14 cellular contexts compared by ENCODE assay signal in genomic region chr10:98403812-98404504, GRCh38. TPM values are rescaled to one million over a fixed set of nuclear protein-coding genes. Genes with fewer than 3 reads are reported as not detected.
DNase-seq lines count a peak whose midpoint lies in the region; ATAC-seq and TF ChIP-seq lines count a peak whose summit lies in the region.
"Had no signal": no experiment of that assay in that cellular context is flagged by ENCODE, and none has a peak within 500 bp of the region (broad histone marks: within the 10 kb centered on the region; RNA-seq: fewer than 3 reads in every experiment).

No MANE protein-coding gene starts in this region.

- no peak for TF ChIP-seq CTCF in fibroblast of lung (conservative IDR thresholded peaks at IDR 0.05 in 1 of 2, IDR thresholded peaks at IDR 0.05 in 1 of 2; ENCODE audit: low read depth in 1 of 2, low read length in 2 of 2)
- no peak for TF ChIP-seq CTCF in tibial nerve (IDR thresholded peaks at IDR 0.05)

- DNase-seq in activated CD4-positive, alpha-beta T cell treated with anti-CD3 and anti-CD28 coated beads for 36 hours: no peak
- DNase-seq in activated CD4-positive, alpha-beta T cell treated with anti-CD3 and anti-CD28 coated beads, Interleukin-2, amount 50 U/mL, for 4 hours: no peak
- DNase-seq in RPMI7951 (ENCODE audit: low read depth) (peak; percentile 43), fibroblast of lung (ENCODE audit: low read depth in 2 of 2) (peak; percentile 47 to 87), tibial nerve (ENCODE audit: low spot score in 2 of 2) (no peak), 8988T (no peak)
- DNase-seq: activated CD4-positive, CD25-positive, alpha-beta regulatory T cell; GF-D8; NCI-H2029; Peyer's patch had no signal

- H3K4me3 ChIP-seq in fibroblast of lung (replicated peaks in 1 of 4; ENCODE audit: control extremely low read depth in 1 of 4, insufficient read depth in 1 of 4, low read depth in 3 of 4, low read length in 4 of 4): peak overlapping the region in 1 of 4 experiments; percentile 23
- H3K4me3 ChIP-seq in tibial nerve: no peak overlapping the region
- H3K4me3 ChIP-seq: Peyer's patch had no signal

- H3K36me3 ChIP-seq in fibroblast of lung (ENCODE audit: control insufficient read depth, insufficient read depth, low read length) (peaks cover 5% of the 10 kb centered on the region), tibial nerve (peaks cover 0 to 42% (median 0%) of the 10 kb centered on the region in 3 donors)
- H3K36me3 ChIP-seq: neutrophil, Peyer's patch had no signal

- H3K4me1 ChIP-seq in fibroblast of lung (ENCODE audit: control insufficient read depth, extremely low read depth, insufficient read depth, low read length) (peaks cover 24% of the 10 kb centered on the region), tibial nerve (peaks cover 0 to 22% (median 2%) of the 10 kb centered on the region in 4 donors)
- H3K4me1 ChIP-seq: Peyer's patch had no signal

- H3K4me1 Mint-ChIP-seq in activated CD4-positive, alpha-beta T cell treated with anti-CD3 and anti-CD28 coated beads for 36 hours: peaks cover 17% of the 10 kb centered on the region

- H2AFZ ChIP-seq in fibroblast of lung (ENCODE audit: low read length): no peak overlapping the region

- TF ChIP-seq POLR2A in tibial nerve (IDR thresholded peaks at IDR 0.05): no peak

- H3K36me3 Mint-ChIP-seq in activated CD4-positive, alpha-beta T cell treated with anti-CD3 and anti-CD28 coated beads for 36 hours (ENCODE audit: low read depth): peaks cover 6% of the 10 kb centered on the region

- no peak overlapping the region for H3K4me3 Mint-ChIP-seq in activated CD4-positive, alpha-beta T cell treated with anti-CD3 and anti-CD28 coated beads for 36 hours
- H3K4me3 Mint-ChIP-seq: activated naive CD8-positive, alpha-beta T cell had no signal

- no peak overlapping the region for H3K9ac ChIP-seq in fibroblast of lung (ENCODE audit: insufficient read depth, low read length)

- peak overlapping the region; percentile 80 for H3K27ac ChIP-seq in fibroblast of lung (ENCODE audit: insufficient read depth, low read length)
- H3K27ac ChIP-seq in tibial nerve: peak overlapping the region in 3 of 4 donors; percentile 19 to 66 (median 58)
- H3K27ac ChIP-seq: neutrophil had no signal

- WGBS in tibial nerve, 2 donors: 65 to 74% methylated on average over 7 of the region's 7 CpGs

- H3K27ac Mint-ChIP-seq in activated CD4-positive, alpha-beta T cell treated with anti-CD3 and anti-CD28 coated beads for 36 hours: peak overlapping the region; percentile 76
- H3K27ac Mint-ChIP-seq: activated naive CD8-positive, alpha-beta T cell had no signal

- no peaks in the 10 kb centered on the region for H4K20me1 ChIP-seq in fibroblast of lung (ENCODE audit: control insufficient read depth, extremely low read depth, insufficient read depth, low read length)

- CTCF ChIA-PET in activated CD4-positive, alpha-beta T cell treated with anti-CD3 and anti-CD28 coated beads for 36 hours (lab: Charles Lee): interaction anchor here (0.6 to 1.9 kb wide), 3 partner anchors 22 to 38 kb away, joined by 3 to 8 read pairs (median 4); no protein-coding TSS in a partner anchor

- POLR2A ChIA-PET in activated CD4-positive, alpha-beta T cell treated with anti-CD3 and anti-CD28 coated beads for 36 hours (lab: Charles Lee): interaction anchor here (0.6 kb wide), 1 partner anchor 609 kb away, joined by 5 read pairs; no protein-coding TSS in a partner anchor

- no peaks in the 10 kb centered on the region for H3K79me2 ChIP-seq in fibroblast of lung (ENCODE audit: control insufficient read depth, insufficient read depth, low read length)

- TF ChIP-seq EP300 in tibial nerve (IDR thresholded peaks at IDR 0.05): no peak

- no peaks in the 10 kb centered on the region for H3K9me3 ChIP-seq in fibroblast of lung (ENCODE audit: control insufficient read depth, insufficient read depth, low read depth, low read length)
- H3K9me3 ChIP-seq in tibial nerve: no peaks in the 10 kb centered on the region
- H3K9me3 ChIP-seq: neutrophil, Peyer's patch had no signal

- intact Hi-C loops in activated CD4-positive, alpha-beta T cell treated with anti-CD3 and anti-CD28 coated beads for 36 hours (cut with DNase I, micrococcal nuclease): loop anchor here in 1 of 2 experiments (2.0 kb wide), 1 partner anchor 43 kb away; the partner anchor contains the start of gene HPS1

- H3K4me2 ChIP-seq in fibroblast of lung (ENCODE audit: extremely low read depth, insufficient read depth, low read length): peak overlapping the region; percentile 66

- H3K27me3 ChIP-seq in fibroblast of lung (ENCODE audit: control insufficient read depth, insufficient read depth, low read length) (no peaks in the 10 kb centered on the region), tibial nerve (no peaks in the 10 kb centered on the region)
- H3K27me3 ChIP-seq: neutrophil, Peyer's patch had no signal

- no peaks in the 10 kb centered on the region for H3K27me3 Mint-ChIP-seq in activated CD4-positive, alpha-beta T cell treated with anti-CD3 and anti-CD28 coated beads for 36 hours
- H3K27me3 Mint-ChIP-seq: activated naive CD8-positive, alpha-beta T cell had no signal

- ATAC-seq in activated CD4-positive, alpha-beta T cell treated with anti-CD3 and anti-CD28 coated beads for 36 hours: peak; percentile 30
- ATAC-seq in HG02571 (IDR thresholded peaks at IDR 0.05; ENCODE audit: unreplicated experiment) (no peak), GM19452 (IDR thresholded peaks at IDR 0.05; ENCODE audit: unreplicated experiment) (no peak)

- H3K9me3 Mint-ChIP-seq in activated CD4-positive, alpha-beta T cell treated with anti-CD3 and anti-CD28 coated beads for 36 hours (ENCODE audit: low read depth): no peaks in the 10 kb centered on the region

RNA-seq across cellular contexts. Expression of gene PYROXD2, which starts 11.0 kb away (rescaled TPM):
- 1 to 10 TPM; 4.1 to 4.4 TPM for total RNA-seq in activated CD4-positive, alpha-beta T cell treated with anti-CD3 and anti-CD28 coated beads for 36 hours
- 1.3 and 2.0 TPM in 2 replicates for total RNA-seq in RPMI7951 (2014; rRNA removed; shearing (Covaris generic))
- total RNA-seq in fibroblast of lung (12.8 and 16.0 TPM in 2 replicates), tibial nerve (10 to 100 TPM; 14.2 to 27.0 (median 20.8) TPM)
- 8.7 and 15.9 TPM in 2 replicates for polyA plus RNA-seq in fibroblast of lung
- polyA plus RNA-seq in fibroblast of lung (2012): 9.3 and 16.8 TPM in 2 replicates
- polyA minus RNA-seq in fibroblast of lung (ENCODE audit: low replicate concordance): 6.9 and 20.3 TPM in 2 replicates

RNA-seq across cellular contexts. Expression of gene HPS1, which starts 42.8 kb away (rescaled TPM):
- total RNA-seq in activated CD4-positive, alpha-beta T cell treated with anti-CD3 and anti-CD28 coated beads for 36 hours: 10 to 100 TPM; 51.9 to 53.2 TPM
- total RNA-seq in RPMI7951 (2014; rRNA removed; shearing (Covaris generic)): 11.5 and 12.3 TPM in 2 replicates
- total RNA-seq in fibroblast of lung (28.8 and 44.6 TPM in 2 replicates), tibial nerve (100 to 1,000 TPM in 1 of 4 donors, 10 to 100 TPM in 3; 38.7 to 101 (median 62.5) TPM)
- polyA plus RNA-seq in fibroblast of lung: 58.1 and 65.0 TPM in 2 replicates
- 69.4 and 77.0 TPM in 2 replicates for polyA plus RNA-seq in fibroblast of lung (2012)
- 132 TPM in 2 replicates for polyA minus RNA-seq in fibroblast of lung (ENCODE audit: low replicate concordance)

Comparison
In these comparisons a context has a peak if more than half of its experiments do, and no peak if none do; other contexts are left out.
1. DNase-seq: peak in RPMI7951 (single experiment) and fibroblast of lung (2 of 2); none in activated CD4-positive, alpha-beta T cell treated with anti-CD3 and anti-CD28 coated beads for 36 hours (single experiment), activated CD4-positive, alpha-beta T cell treated with anti-CD3 and anti-CD28 coated beads, Interleukin-2, amount 50 U/mL, for 4 hours (0 of 2), tibial nerve (0 of 2) and 8988T (single experiment).